Comparison of ENCODE assay signal across 8 cellular contexts in genomic region chrX:37846934-37847732, GRCh38. TPM values are rescaled to one million over a fixed set of nuclear protein-coding genes. Genes with fewer than 3 reads are reported as not detected.
DNase-seq lines count a peak whose midpoint lies in the region; ATAC-seq and TF ChIP-seq lines count a peak whose summit lies in the region.

TSS of gene DYNLT3 (minus strand) at chrX:37847571. CDS start at chrX:37847510, 61 bp downstream.

- intact Hi-C loops in T-helper 2 cell treated with Interferon-gamma antibody and Interleukin-4, amounts not matched to agents 100 ng/mL and 5 ng/mL, for 36 hours (cut with micrococcal nuclease) = loop anchor here (2.0 to 5.0 kb wide), 3 partner anchors 100 to 480 kb away; partner anchors contain the start of gene RPGR
- intact Hi-C loops in ascending aorta (cut with DNase I) = loop anchor here (10.0 kb wide), 2 partner anchors 162 to 478 kb away; partner anchors contain the start of genes RPGR and XK
- intact Hi-C loops in right cardiac atrium (cut with DNase I) = no loop called here
- intact Hi-C loops in uterus (cut with DNase I; ENCODE audit: low total_unique reads) = no loop called here

- under 1% methylated on average over 67 of the region's 67 CpGs for WGBS in right cardiac atrium

- H3K4me3 ChIP-seq in GM12864 (ENCODE audit: low read depth, low read length) = peak within 1 kb of the TSS; percentile 61
- H3K4me3 ChIP-seq in ascending aorta = peak within 1 kb of the TSS; percentile 51 to 88
- peak within 1 kb of the TSS; percentile 94 for H3K4me3 ChIP-seq in right cardiac atrium (ENCODE audit: low read length)
- H3K4me3 ChIP-seq in uterus = peak within 1 kb of the TSS; percentile 71 to 75

- H3K36me3 ChIP-seq in ascending aorta = no peaks in the 10 kb centered on the region
- no peaks in the 10 kb centered on the region for H3K36me3 ChIP-seq in uterus

- TF ChIP-seq CTCF in GM12864 (IDR thresholded peaks at IDR 0.05; ENCODE audit: low read depth, low read length, missing control alignments) (no peak), ascending aorta (IDR thresholded peaks at IDR 0.05) (no peak), uterus (IDR thresholded peaks at IDR 0.05) (no peak)

- H3K27me3 ChIP-seq in ascending aorta = no peaks in the 10 kb centered on the region
- H3K27me3 ChIP-seq in right cardiac atrium (ENCODE audit: control insufficient read depth, insufficient read depth) = no peaks in the 10 kb centered on the region
- no peaks in the 10 kb centered on the region for H3K27me3 ChIP-seq in uterus

- H3K9me3 ChIP-seq in ascending aorta (no peaks in the 10 kb centered on the region), right cardiac atrium (ENCODE audit: control insufficient read depth, low read length) (no peaks in the 10 kb centered on the region), uterus (no peaks in the 10 kb centered on the region)

- DNase-seq in GM12864 (ENCODE audit: low read depth) (peak; percentile 40), NCI-H1417 (lab: John Stamatoyannopoulos, UW) (peak; percentile 67 to 97 (median 95)), ascending aorta (ENCODE audit: low spot score in 2 of 2) (peak; percentile 28 to 92), right cardiac atrium (peak; percentile 87 to 93 (median 91)), pulmonary artery endothelial cell (ENCODE audit: low read depth, low spot score) (peak; percentile 30), uterus (peak; percentile 73 to 74)

- H3K27ac ChIP-seq in ascending aorta = peak within 1 kb of the TSS; percentile 88 to 89
- H3K27ac ChIP-seq in right cardiac atrium (ENCODE audit: low read length) = peak within 1 kb of the TSS; percentile 93
- peak within 1 kb of the TSS; percentile 84 to 95 for H3K27ac ChIP-seq in uterus

- TF ChIP-seq POLR2A in uterus (IDR thresholded peaks at IDR 0.05) = peak; percentile 56 to 82

- peak; percentile 99 for ATAC-seq in HG02610 (IDR thresholded peaks at IDR 0.05; ENCODE audit: unreplicated experiment)
- ATAC-seq in right cardiac atrium = peak; percentile 99 to 100

- H3K4me1 ChIP-seq in ascending aorta (no peaks in the 10 kb centered on the region), right cardiac atrium (ENCODE audit: control insufficient read depth, insufficient read depth, low read length) (no peaks in the 10 kb centered on the region), uterus (no peaks in the 10 kb centered on the region)

RNA-seq across cellular contexts. Expression of gene DYNLT3, which starts in this region (rescaled TPM):
- 12.4 TPM in 2 replicates for total RNA-seq in T-helper 2 cell treated with Interferon-gamma antibody and Interleukin-4, amounts not matched to agents 100 ng/mL and 5 ng/mL, for 36 hours
- total RNA-seq in ascending aorta = 32.2 TPM
- total RNA-seq in right cardiac atrium = 10 to 100 TPM; 19.9 to 33.9 (median 22.7) TPM
- 20.5 TPM for polyA plus RNA-seq in right cardiac atrium
- 32.3 and 35.0 TPM in 2 replicates for total RNA-seq in pulmonary artery endothelial cell
- 10 to 100 TPM; 31.3 to 59.7 (median 46.6) TPM for total RNA-seq in uterus

Comparison
In these comparisons a context has a peak if more than half of its experiments do, and no peak if none do; other contexts are left out.
1. Peak in every context shown above with its lines: DNase-seq, ATAC-seq, H3K4me3 ChIP-seq and H3K27ac ChIP-seq.
2. DNase-seq: peak in every context shown above with its lines; median percentile 95 in NCI-H1417; 91 in right cardiac atrium; 74 in uterus; 60 in ascending aorta; 40 in GM12864; 30 in pulmonary artery endothelial cell.
3. intact Hi-C loops: an anchor here in T-helper 2 cell treated with Interferon-gamma antibody and Interleukin-4, amounts not matched to agents 100 ng/mL and 5 ng/mL, for 36 hours (2.0 to 5.0 kb wide) and ascending aorta (10.0 kb wide); none called in right cardiac atrium and uterus.